ENCODE assay signal across 22 cellular contexts in genomic region chr11:111093061-111093460, GRCh38.
"Had no signal": no experiment of that assay in that cellular context is flagged by ENCODE, and none has a peak within 500 bp of the region (broad histone marks: within the 10 kb centered on the region; RNA-seq: fewer than 3 reads in every experiment).

No MANE protein-coding gene starts in this region.

- DNase-seq: activated CD4-positive, alpha-beta memory T cell treated with anti-CD3 and anti-CD28 coated beads, Interleukin-2, amount 10 ng/mL, durations not matched to agents 7 days and 5 days; activated CD4-positive, alpha-beta T cell treated with anti-CD3 and anti-CD28 coated beads for 48 hours; activated effector memory CD4-positive, alpha-beta T cell treated with Interleukin-2 at 50 U/mL for 16 hours; activated naive CD4-positive, alpha-beta T cell treated with anti-CD3 and anti-CD28 coated beads for 36 hours; activated T-cell treated with anti-CD3 and anti-CD28 coated beads, Interleukin-2, amount 50 U/mL, for 72 hours; amygdala; cerebellar nuclear complex; endodermal cell; esophagus squamous epithelium; gastrocnemius medialis; head of caudate nucleus; left cardiac atrium; retina; sigmoid colon; stimulated activated CD4-positive, alpha-beta T cell treated with anti-CD3 and anti-CD28 coated beads, Interleukin-15, amount 100 ng/mL, for 24 hours; stimulated activated naive CD4-positive, alpha-beta T cell; upper lobe of left lung had no signal

- H3K4me3 ChIP-seq: coronary artery, esophagus squamous epithelium, gastrocnemius medialis, sigmoid colon, smooth muscle cell, upper lobe of left lung had no signal

- H3K27me3 ChIP-seq: esophagus squamous epithelium, gastrocnemius medialis, sigmoid colon, upper lobe of left lung had no signal

- H3K27ac ChIP-seq: coronary artery, esophagus squamous epithelium, gastrocnemius medialis, sigmoid colon, upper lobe of left lung had no signal

- H3K4me1 ChIP-seq: esophagus squamous epithelium, gastrocnemius medialis, sigmoid colon, upper lobe of left lung had no signal

- H3K27ac Mint-ChIP-seq: activated CD4-positive, alpha-beta memory T cell treated with anti-CD3 and anti-CD28 coated beads, Interleukin-2, amount 10 ng/mL, durations not matched to agents 7 days and 5 days; activated naive CD4-positive, alpha-beta T cell treated with anti-CD3 and anti-CD28 coated beads for 36 hours; activated T-cell treated with anti-CD3 and anti-CD28 coated beads, Interleukin-2, amount 50 U/mL, for 72 hours; endodermal cell; memory B cell; natural killer cell treated with Interleukin-12 subunit alpha and Interleukin-12 subunit beta and Interleukin-15 and Interleukin-18, amount 100 ng/mL, for 72 hours; progenitor cell of endocrine pancreas had no signal

- H3K27me3 Mint-ChIP-seq: progenitor cell of endocrine pancreas had no signal

- H3K4me1 Mint-ChIP-seq: activated CD4-positive, alpha-beta memory T cell treated with anti-CD3 and anti-CD28 coated beads, Interleukin-2, amount 10 ng/mL, durations not matched to agents 7 days and 5 days had no signal

- H3K36me3 ChIP-seq: esophagus squamous epithelium, gastrocnemius medialis, sigmoid colon, upper lobe of left lung had no signal

- ATAC-seq: activated T-cell treated with anti-CD3 and anti-CD28 coated beads, Interleukin-2, amount 50 U/mL, for 72 hours; gastrocnemius medialis; left cardiac atrium; natural killer cell treated with Interleukin-12 subunit alpha and Interleukin-12 subunit beta and Interleukin-15 and Interleukin-18, amount 100 ng/mL, for 72 hours had no signal

- H3K9me3 Mint-ChIP-seq: activated CD4-positive, alpha-beta memory T cell treated with anti-CD3 and anti-CD28 coated beads, Interleukin-2, amount 10 ng/mL, durations not matched to agents 7 days and 5 days; activated naive CD4-positive, alpha-beta T cell treated with anti-CD3 and anti-CD28 coated beads for 36 hours; activated T-cell treated with anti-CD3 and anti-CD28 coated beads, Interleukin-2, amount 50 U/mL, for 72 hours; endodermal cell; memory B cell; natural killer cell treated with Interleukin-12 subunit alpha and Interleukin-12 subunit beta and Interleukin-15 and Interleukin-18, amount 100 ng/mL, for 72 hours had no signal

- H3K36me3 Mint-ChIP-seq: memory B cell; natural killer cell treated with Interleukin-12 subunit alpha and Interleukin-12 subunit beta and Interleukin-15 and Interleukin-18, amount 100 ng/mL, for 72 hours had no signal

- H3K4me3 Mint-ChIP-seq: activated CD4-positive, alpha-beta memory T cell treated with anti-CD3 and anti-CD28 coated beads, Interleukin-2, amount 10 ng/mL, durations not matched to agents 7 days and 5 days; activated naive CD4-positive, alpha-beta T cell treated with anti-CD3 and anti-CD28 coated beads for 36 hours; activated T-cell treated with anti-CD3 and anti-CD28 coated beads, Interleukin-2, amount 50 U/mL, for 72 hours; endodermal cell; memory B cell; natural killer cell treated with Interleukin-12 subunit alpha and Interleukin-12 subunit beta and Interleukin-15 and Interleukin-18, amount 100 ng/mL, for 72 hours had no signal

- H3K9me3 ChIP-seq: esophagus squamous epithelium, gastrocnemius medialis, sigmoid colon, upper lobe of left lung had no signal
